Comparison of ENCODE assay signal across 21 cellular contexts in the genomic region with DNA sequence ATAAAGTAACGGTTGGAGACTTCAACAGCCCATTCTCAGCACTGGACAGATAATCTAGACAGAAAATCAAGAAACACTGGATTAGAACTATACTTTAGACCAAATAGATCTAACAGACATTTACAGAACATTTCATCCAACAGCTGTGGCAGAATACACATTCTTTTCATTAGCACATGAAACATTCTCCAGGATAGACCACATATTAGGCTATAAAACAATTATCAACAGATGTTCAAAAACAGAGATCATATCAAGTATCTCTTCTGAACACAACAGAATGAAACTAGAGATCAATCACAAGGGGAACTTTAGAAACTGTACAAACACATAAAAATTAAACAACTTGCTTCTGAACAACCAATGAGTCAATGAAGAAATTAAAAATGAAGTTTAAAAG.
DNase-seq lines count a peak whose midpoint lies in the region; ATAC-seq and TF ChIP-seq lines count a peak whose summit lies in the region.
"Had no signal": no experiment of that assay in that cellular context is flagged by ENCODE, and none has a peak within 500 bp of the region (broad histone marks: within the 10 kb centered on the region; RNA-seq: fewer than 3 reads in every experiment).

No MANE protein-coding gene starts in this region.

- no peak for TF ChIP-seq CTCF in fibroblast of villous mesenchyme (IDR thresholded peaks at IDR 0.05; ENCODE audit: insufficient read depth, low read depth, low read length)

- H3K27me3 Mint-ChIP-seq in activated T-cell treated with anti-CD3 and anti-CD28 coated beads, Interleukin-2, amount 50 U/mL, for 72 hours (ENCODE audit: low read depth), result no peaks in the 10 kb centered on the region
- H3K27me3 Mint-ChIP-seq in activated T-cell treated with anti-CD3 and anti-CD28 coated beads, Interleukin-2, amount 50 U/mL, for 24 hours, result no peaks in the 10 kb centered on the region
- H3K27me3 Mint-ChIP-seq in central memory CD8-positive, alpha-beta T cell, result no peaks in the 10 kb centered on the region
- no peaks in the 10 kb centered on the region for H3K27me3 Mint-ChIP-seq in naive thymus-derived CD8-positive, alpha-beta T cell
- H3K27me3 Mint-ChIP-seq: CD4-positive, alpha-beta memory T cell; IgD-negative memory B cell had no signal

- peaks cover 8 to 16% of the 10 kb centered on the region in 2 donors for H3K9me3 Mint-ChIP-seq in activated T-cell treated with anti-CD3 and anti-CD28 coated beads, Interleukin-2, amount 50 U/mL, for 72 hours
- H3K9me3 Mint-ChIP-seq in activated T-cell treated with anti-CD3 and anti-CD28 coated beads, Interleukin-2, amount 50 U/mL, for 24 hours, result peaks cover 30% of the 10 kb centered on the region
- H3K9me3 Mint-ChIP-seq in central memory CD8-positive, alpha-beta T cell, result peaks cover 20% of the 10 kb centered on the region
- H3K9me3 Mint-ChIP-seq in naive thymus-derived CD8-positive, alpha-beta T cell, result peaks cover 9 to 42% (median 23%) of the 10 kb centered on the region in 9 donors

- H3K36me3 Mint-ChIP-seq in activated T-cell treated with anti-CD3 and anti-CD28 coated beads, Interleukin-2, amount 50 U/mL, for 72 hours (ENCODE audit: insufficient read depth in 2 of 2), result peaks cover 32 to 61% of the 10 kb centered on the region in 2 donors
- H3K36me3 Mint-ChIP-seq in activated T-cell treated with anti-CD3 and anti-CD28 coated beads, Interleukin-2, amount 50 U/mL, for 24 hours (ENCODE audit: low read depth), result peaks cover 84% of the 10 kb centered on the region
- H3K36me3 Mint-ChIP-seq in central memory CD8-positive, alpha-beta T cell (ENCODE audit: insufficient read depth), result peaks cover 12% of the 10 kb centered on the region
- H3K36me3 Mint-ChIP-seq in naive thymus-derived CD8-positive, alpha-beta T cell, result peaks cover 48 to 87% (median 69%) of the 10 kb centered on the region in 3 donors

- no peak overlapping the region for H3K4me3 ChIP-seq in fibroblast of villous mesenchyme (ENCODE audit: low read depth, low read length)
- no peak overlapping the region for H3K4me3 ChIP-seq in H7 (ENCODE audit: insufficient read depth, low read depth, low read length)
- H3K4me3 ChIP-seq: BLaER1 had no signal

- no peaks in the 10 kb centered on the region for H3K27me3 ChIP-seq in H7 (ENCODE audit: control insufficient read depth, insufficient read depth, low read length)
- H3K27me3 ChIP-seq: BLaER1 had no signal

- H3K4me1 Mint-ChIP-seq in activated T-cell treated with anti-CD3 and anti-CD28 coated beads, Interleukin-2, amount 50 U/mL, for 72 hours (ENCODE audit: low read depth), result peaks cover 6% of the 10 kb centered on the region
- peaks cover 24% of the 10 kb centered on the region for H3K4me1 Mint-ChIP-seq in activated T-cell treated with anti-CD3 and anti-CD28 coated beads, Interleukin-2, amount 50 U/mL, for 24 hours (ENCODE audit: low read depth)
- peaks cover 62% of the 10 kb centered on the region for H3K4me1 Mint-ChIP-seq in central memory CD8-positive, alpha-beta T cell
- H3K4me1 Mint-ChIP-seq in naive thymus-derived CD8-positive, alpha-beta T cell, result peaks cover 15 to 45% (median 21%) of the 10 kb centered on the region in 4 donors

- H3K36me3 ChIP-seq in H7 (replicated peaks; ENCODE audit: control insufficient read depth, insufficient read depth, low read length), result no peaks in the 10 kb centered on the region

- ATAC-seq in activated T-cell treated with anti-CD3 and anti-CD28 coated beads, Interleukin-2, amount 50 U/mL, for 72 hours (replicated peaks in 1 of 2), result no peak
- ATAC-seq in central memory CD8-positive, alpha-beta T cell (replicated peaks; ENCODE audit: extremely low read depth, poor library complexity, severe bottlenecking), result no peak
- ATAC-seq in naive thymus-derived CD8-positive, alpha-beta T cell, result no peak
- ATAC-seq: HCT116 had no signal

- no peak for DNase-seq in activated T-cell treated with anti-CD3 and anti-CD28 coated beads, Interleukin-2, amount 50 U/mL, for 72 hours
- DNase-seq in activated T-cell treated with anti-CD3 and anti-CD28 coated beads, Interleukin-2, amount 50 U/mL, for 24 hours, result no peak
- DNase-seq in central memory CD8-positive, alpha-beta T cell (ENCODE audit: low spot score in 2 of 2), result no peak
- DNase-seq in fibroblast of villous mesenchyme (ENCODE audit: low read depth), result peak; percentile 54
- no peak for DNase-seq in naive thymus-derived CD8-positive, alpha-beta T cell
- DNase-seq in H7, result no peak
- DNase-seq in stimulated activated CD4-positive, alpha-beta T cell treated with anti-CD3 and anti-CD28 coated beads, Interleukin-1b, Interleukin-23, amount 100 ng/mL, for 48 hours, result no peak
- no peak for DNase-seq in NCI-H1436 treated with DMSO at 0.1 percent for 48 hours (lab: John Stamatoyannopoulos, UW)
- DNase-seq: 8988T; Caco-2; CD4-positive, alpha-beta memory T cell; GOT3; NCI-H1048; NCI-H1417 treated with DMSO at 0.1 percent for 48 hours; NCI-H187; NCI-H2081 treated with DMSO at 0.1 percent for 48 hours; NCI-H774; SK-N-SH had no signal

- POLR2A ChIA-PET in naive thymus-derived CD8-positive, alpha-beta T cell (lab: Charles Lee), result interaction anchor here (1.1 kb wide), 1 partner anchor 145 kb away, joined by 5 read pairs; no protein-coding TSS in a partner anchor

- H3K4me3 Mint-ChIP-seq in activated T-cell treated with anti-CD3 and anti-CD28 coated beads, Interleukin-2, amount 50 U/mL, for 72 hours, result no peak overlapping the region
- no peak overlapping the region for H3K4me3 Mint-ChIP-seq in activated T-cell treated with anti-CD3 and anti-CD28 coated beads, Interleukin-2, amount 50 U/mL, for 24 hours
- H3K4me3 Mint-ChIP-seq in central memory CD8-positive, alpha-beta T cell, result no peak overlapping the region
- H3K4me3 Mint-ChIP-seq in naive thymus-derived CD8-positive, alpha-beta T cell, result no peak overlapping the region
- H3K4me3 Mint-ChIP-seq: CD4-positive, alpha-beta memory T cell; IgD-negative memory B cell had no signal

- H3K27ac Mint-ChIP-seq in activated T-cell treated with anti-CD3 and anti-CD28 coated beads, Interleukin-2, amount 50 U/mL, for 72 hours, result peak overlapping the region; percentile 12
- no peak overlapping the region for H3K27ac Mint-ChIP-seq in activated T-cell treated with anti-CD3 and anti-CD28 coated beads, Interleukin-2, amount 50 U/mL, for 24 hours
- H3K27ac Mint-ChIP-seq in central memory CD8-positive, alpha-beta T cell (ENCODE audit: low read depth), result peak overlapping the region; percentile 66
- peak overlapping the region in 2 of 10 donors; percentile 0 to 9 for H3K27ac Mint-ChIP-seq in naive thymus-derived CD8-positive, alpha-beta T cell
